14 cellular contexts compared by ENCODE assay signal in genomic region chr6:161001421-161001820, GRCh38. TPM values are rescaled to one million over a fixed set of nuclear protein-coding genes. Genes with fewer than 3 reads are reported as not detected.
DNase-seq lines count a peak whose midpoint lies in the region; ATAC-seq and TF ChIP-seq lines count a peak whose summit lies in the region.
"Had no signal": no experiment of that assay in that cellular context is flagged by ENCODE, and none has a peak within 500 bp of the region (broad histone marks: within the 10 kb centered on the region; RNA-seq: fewer than 3 reads in every experiment).

No MANE protein-coding gene starts in this region.

- TF ChIP-seq CTCF in MCF 10A (IDR thresholded peaks at IDR 0.05; ENCODE audit: unreplicated experiment), result no peak
- TF ChIP-seq CTCF in breast epithelium (IDR thresholded peaks at IDR 0.05), result no peak

- no peak overlapping the region for H2AFZ ChIP-seq in trophoblast cell (ENCODE audit: insufficient read depth, low read length, poor library complexity)

- no TSS peak for BruUV-seq in MCF 10A (replicated peaks; lab: Mats Ljungman, UMichigan)

- no peak overlapping the region for H4K91ac ChIP-seq in trophoblast cell (ENCODE audit: low read depth, low read length)

- H2BK120ac ChIP-seq in trophoblast cell (ENCODE audit: insufficient read depth, low read length, poor library complexity), result no peak overlapping the region

- H2BK12ac ChIP-seq in trophoblast cell (ENCODE audit: low read length), result no peak overlapping the region

- H3K4me1 ChIP-seq in breast epithelium (no peaks in the 10 kb centered on the region), endocrine pancreas (ENCODE audit: control insufficient read depth, insufficient read depth, low read length) (peaks cover 52% of the 10 kb centered on the region), trophoblast cell (ENCODE audit: control insufficient read depth in 1 of 2, insufficient read depth in 2 of 2, low read length in 2 of 2) (no peaks in the 10 kb centered on the region)

- TF ChIP-seq POLR2A in breast epithelium (IDR thresholded peaks at IDR 0.05), result no peak

- H3K79me1 ChIP-seq in trophoblast cell (ENCODE audit: low read length), result no peaks in the 10 kb centered on the region

- H3K4ac ChIP-seq in trophoblast cell (ENCODE audit: low read depth, low read length), result no peak overlapping the region

- no peak overlapping the region for H4K12ac ChIP-seq in trophoblast cell (ENCODE audit: low read depth, low read length)

- H3K27me3 Mint-ChIP-seq in MCF 10A (ENCODE audit: insufficient read depth, unreplicated experiment), result no peaks in the 10 kb centered on the region
- no peaks in the 10 kb centered on the region for H3K27me3 Mint-ChIP-seq in activated CD8-positive, alpha-beta memory T cell treated with anti-CD3 and anti-CD28 coated beads, Interleukin-2, amount 10 ng/mL, durations not matched to agents 7 days and 5 days
- H3K27me3 Mint-ChIP-seq: type B pancreatic cell had no signal

- no peak overlapping the region for H3K9ac ChIP-seq in endocrine pancreas (ENCODE audit: control insufficient read depth, insufficient read depth, low read length)
- H3K9ac ChIP-seq in trophoblast cell (ENCODE audit: low read length), result no peak overlapping the region

- no peaks in the 10 kb centered on the region for H3K36me3 ChIP-seq in breast epithelium
- no peaks in the 10 kb centered on the region for H3K36me3 ChIP-seq in endocrine pancreas (ENCODE audit: control insufficient read depth, insufficient read depth, low read length)
- H3K36me3 ChIP-seq in trophoblast cell (ENCODE audit: control insufficient read depth in 1 of 2, insufficient read depth in 2 of 2, low read length in 2 of 2), result no peaks in the 10 kb centered on the region
- H3K36me3 ChIP-seq: adrenal gland had no signal

- H3K9me3 Mint-ChIP-seq in MCF 10A (ENCODE audit: unreplicated experiment), result no peaks in the 10 kb centered on the region
- peaks cover 3% of the 10 kb centered on the region for H3K9me3 Mint-ChIP-seq in activated CD8-positive, alpha-beta memory T cell treated with anti-CD3 and anti-CD28 coated beads, Interleukin-2, amount 10 ng/mL, durations not matched to agents 7 days and 5 days (ENCODE audit: low read depth)
- H3K9me3 Mint-ChIP-seq: HFFc6, nephron, type B pancreatic cell had no signal

- CTCF ChIA-PET in MCF 10A (lab: Yijun Ruan, JAX), result interaction anchor here (0.9 to 2.3 kb wide), 3 partner anchors 9 to 369 kb away, joined by 3 to 10 read pairs (median 4); partner anchors contain the start of gene MAP3K4
- CTCF ChIA-PET in activated CD8-positive, alpha-beta memory T cell treated with anti-CD3 and anti-CD28 coated beads, Interleukin-2, amount 10 ng/mL, durations not matched to agents 7 days and 5 days (lab: Charles Lee), result interaction anchor here (1.4 kb wide), 1 partner anchor 8 kb away, joined by 4 read pairs; no protein-coding TSS in a partner anchor

- no peak overlapping the region for H4K8ac ChIP-seq in trophoblast cell (ENCODE audit: low read depth, low read length)

- POLR2A ChIA-PET in MCF 10A (lab: Yijun Ruan, JAX), result interaction anchor here (0.8 to 2.1 kb wide), 8 partner anchors 8 to 369 kb away, joined by 3 to 11 read pairs (median 4); partner anchors contain the start of gene MAP3K4

- H2AK5ac ChIP-seq in trophoblast cell (ENCODE audit: low read length), result no peak overlapping the region

- no peak overlapping the region for H3K27ac Mint-ChIP-seq in MCF 10A (ENCODE audit: low read depth, unreplicated experiment)
- H3K27ac Mint-ChIP-seq in activated CD8-positive, alpha-beta memory T cell treated with anti-CD3 and anti-CD28 coated beads, Interleukin-2, amount 10 ng/mL, durations not matched to agents 7 days and 5 days, result no peak overlapping the region
- H3K27ac Mint-ChIP-seq: HFFc6, nephron, type B pancreatic cell had no signal

- no peaks in the 10 kb centered on the region for H3K79me2 ChIP-seq in trophoblast cell (ENCODE audit: control insufficient read depth, insufficient read depth, low read length, poor library complexity)

- H3K27me3 ChIP-seq in breast epithelium (no peaks in the 10 kb centered on the region), endocrine pancreas (ENCODE audit: control insufficient read depth, insufficient read depth, low read length) (no peaks in the 10 kb centered on the region), trophoblast cell (ENCODE audit: insufficient read depth, low read length) (no peaks in the 10 kb centered on the region)
- H3K27me3 ChIP-seq: adrenal gland had no signal

- H3K4me3 Mint-ChIP-seq in MCF 10A (ENCODE audit: unreplicated experiment), result no peak overlapping the region
- H3K4me3 Mint-ChIP-seq in activated CD8-positive, alpha-beta memory T cell treated with anti-CD3 and anti-CD28 coated beads, Interleukin-2, amount 10 ng/mL, durations not matched to agents 7 days and 5 days, result no peak overlapping the region
- H3K4me3 Mint-ChIP-seq: HFFc6, nephron, type B pancreatic cell had no signal

- H3K4me3 ChIP-seq in breast epithelium, result no peak overlapping the region
- peak overlapping the region; percentile 23 for H3K4me3 ChIP-seq in endocrine pancreas (ENCODE audit: control insufficient read depth, insufficient read depth, low read length)
- no peak overlapping the region for H3K4me3 ChIP-seq in trophoblast cell (ENCODE audit: low read depth, low read length)
- H3K4me3 ChIP-seq: adrenal gland, smooth muscle cell had no signal

- DNase-seq in MCF 10A (ENCODE audit: unreplicated experiment) (peak; percentile 70), breast epithelium (ENCODE audit: low spot score in 2 of 2) (no peak), NCI-H510A (lab: John Stamatoyannopoulos, UW) (peak; percentile 17), trophoblast cell (no peak), pons (ENCODE audit: low spot score) (no peak)
- no peak for DNase-seq in activated CD8-positive, alpha-beta memory T cell treated with anti-CD3 and anti-CD28 coated beads, Interleukin-2, amount 10 ng/mL, durations not matched to agents 7 days and 5 days
- DNase-seq: HFFc6, kidney glomerular epithelial cell had no signal

- H3K14ac ChIP-seq in trophoblast cell (ENCODE audit: low read length), result no peak overlapping the region

- no peak overlapping the region for H3K4me2 ChIP-seq in trophoblast cell (ENCODE audit: low read length)
- H3K4me2 ChIP-seq: smooth muscle cell had no signal

- H3K9me3 ChIP-seq in breast epithelium (no peaks in the 10 kb centered on the region), endocrine pancreas (ENCODE audit: control insufficient read depth, low read length) (no peaks in the 10 kb centered on the region), trophoblast cell (ENCODE audit: insufficient read depth, low read depth, low read length) (no peaks in the 10 kb centered on the region)
- H3K9me3 ChIP-seq: adrenal gland had no signal

- H3K23ac ChIP-seq in trophoblast cell (ENCODE audit: low read length), result no peak overlapping the region

- intact Hi-C loops in MCF 10A (cut with micrococcal nuclease) (no loop called here), breast epithelium (cut with DNase I; ENCODE audit: low total_unique reads) (no loop called here)

- ATAC-seq in activated CD8-positive, alpha-beta memory T cell treated with anti-CD3 and anti-CD28 coated beads, Interleukin-2, amount 10 ng/mL, durations not matched to agents 7 days and 5 days, result no peak
- ATAC-seq in HG03159 (IDR thresholded peaks at IDR 0.05; ENCODE audit: unreplicated experiment), result no peak

- WGBS in trophoblast cell (ENCODE audit: extremely low coverage, insufficient coverage, insufficient read length), result no CpG with 5 or more reads among the region's 4 CpGs

- no peak overlapping the region for H3K18ac ChIP-seq in trophoblast cell (ENCODE audit: low read length)

- no peak overlapping the region for H3K27ac ChIP-seq in breast epithelium
- no peak overlapping the region for H3K27ac ChIP-seq in trophoblast cell (ENCODE audit: low read depth, low read length)
- H3K27ac ChIP-seq: adrenal gland had no signal

- H3K36me3 Mint-ChIP-seq in MCF 10A (ENCODE audit: insufficient read depth, unreplicated experiment), result no peaks in the 10 kb centered on the region
- H3K36me3 Mint-ChIP-seq in activated CD8-positive, alpha-beta memory T cell treated with anti-CD3 and anti-CD28 coated beads, Interleukin-2, amount 10 ng/mL, durations not matched to agents 7 days and 5 days, result peaks cover 5% of the 10 kb centered on the region

- H3K4me1 Mint-ChIP-seq in MCF 10A (ENCODE audit: insufficient read depth, unreplicated experiment), result peaks cover 17% of the 10 kb centered on the region
- H3K4me1 Mint-ChIP-seq in activated CD8-positive, alpha-beta memory T cell treated with anti-CD3 and anti-CD28 coated beads, Interleukin-2, amount 10 ng/mL, durations not matched to agents 7 days and 5 days, result peaks cover 5% of the 10 kb centered on the region

- no peak overlapping the region for H2BK5ac ChIP-seq in trophoblast cell (ENCODE audit: low read depth, low read length, poor library complexity)

RNA-seq across cellular contexts. Expression of gene MAP3K4, which starts 9.9 kb away (rescaled TPM):
- total RNA-seq in MCF 10A (2022) (30.9 and 38.7 TPM in 2 replicates), breast epithelium (10 to 100 TPM; 24.6 to 49.2 (median 45.2) TPM)
- 10 to 100 TPM; 38.5 to 55.0 TPM for total RNA-seq in activated CD8-positive, alpha-beta memory T cell treated with anti-CD3 and anti-CD28 coated beads, Interleukin-2, amount 10 ng/mL, durations not matched to agents 7 days and 5 days
- 27.6 and 29.3 TPM in 2 replicates for polyA plus RNA-seq in trophoblast cell (2013)

Comparison
In these comparisons a context has a peak if more than half of its experiments do, and no peak if none do; other contexts are left out.
1. DNase-seq: peak in MCF 10A (single experiment) and NCI-H510A (single experiment); none in breast epithelium (0 of 2), activated CD8-positive, alpha-beta memory T cell treated with anti-CD3 and anti-CD28 coated beads, Interleukin-2, amount 10 ng/mL, durations not matched to agents 7 days and 5 days (single experiment), trophoblast cell (0 of 2) and pons (single experiment).